Comparison of ENCODE assay signal across 8 cellular contexts in genomic region chr12:121581681-121582439, GRCh38. TPM values are rescaled to one million over a fixed set of nuclear protein-coding genes. Genes with fewer than 3 reads are reported as not detected.
A peak's percentile ranks its signal among the peaks of the same experiment; 100 is the strongest.
DNase-seq lines count a peak whose midpoint lies in the region; ATAC-seq and TF ChIP-seq lines count a peak whose summit lies in the region.

No MANE protein-coding gene starts in this region.

- H3K27me3 Mint-ChIP-seq in endothelial cell (ENCODE audit: unreplicated experiment) (peaks cover 14% of the 10 kb centered on the region), naive B cell (no peaks in the 10 kb centered on the region)

- peaks cover 4% of the 10 kb centered on the region for H3K36me3 Mint-ChIP-seq in endothelial cell (ENCODE audit: low read depth, unreplicated experiment)
- no peaks in the 10 kb centered on the region for H3K36me3 Mint-ChIP-seq in naive B cell

- DNase-seq in DMS 273 (lab: John Stamatoyannopoulos, UW; ENCODE audit: unreplicated experiment) (peak; percentile 17), DMS 273 treated with DMSO at 0.1 percent for 48 hours (lab: John Stamatoyannopoulos, UW) (no peak), RWPE1 (ENCODE audit: low spot score) (no peak), endothelial cell (ENCODE audit: low spot score) (no peak), naive B cell (peak; percentile 23), NCI-H2107 treated with DMSO at 0.1 percent for 48 hours (lab: John Stamatoyannopoulos, UW; ENCODE audit: unreplicated experiment) (no peak), NCI-H1930 (lab: John Stamatoyannopoulos, UW) (no peak)
- DNase-seq in stimulated activated CD8-positive, alpha-beta memory T cell treated with anti-CD3 and anti-CD28 coated beads, Interleukin-4, amount 100 ng/mL, for 48 hours: no peak

- H3K27ac Mint-ChIP-seq in endothelial cell (ENCODE audit: unreplicated experiment): peak overlapping the region; percentile 89
- peak overlapping the region; percentile 92 to 97 (median 94) for H3K27ac Mint-ChIP-seq in naive B cell

- H3K4me3 Mint-ChIP-seq in endothelial cell (ENCODE audit: unreplicated experiment) (peak overlapping the region; percentile 95), naive B cell (peak overlapping the region; percentile 90 to 98 (median 98))

- CTCF ChIA-PET in RWPE1 (lab: Yijun Ruan, JAX): interaction anchor here (0.7 to 1.0 kb wide), 2 partner anchors 83 to 566 kb away, joined by 3 read pairs; no protein-coding TSS in a partner anchor

- POLR2A ChIA-PET in RWPE1 (lab: Yijun Ruan, JAX; ENCODE audit: low non-redundant PET): no interaction called here

- peak; percentile 27 to 38 for ATAC-seq in naive B cell (ENCODE audit: low read depth in 2 of 2)

- H3K4me1 Mint-ChIP-seq in endothelial cell (ENCODE audit: unreplicated experiment) (peaks cover 32% of the 10 kb centered on the region), naive B cell (peaks cover 31 to 52% (median 49%) of the 10 kb centered on the region in 3 donors)

- TF ChIP-seq CTCF in RWPE1 (conservative IDR thresholded peaks at IDR 0.05; ENCODE audit: low read depth) (no peak), endothelial cell (IDR thresholded peaks at IDR 0.05; ENCODE audit: unreplicated experiment) (no peak)

- H3K9me3 Mint-ChIP-seq in endothelial cell (ENCODE audit: unreplicated experiment): no peaks in the 10 kb centered on the region
- H3K9me3 Mint-ChIP-seq in naive B cell: no peaks in the 10 kb centered on the region

- H3K27ac ChIP-seq in RWPE1: peak overlapping the region; percentile 75

RNA-seq across cellular contexts. Expression of gene KDM2B, which starts 1.0 kb away (rescaled TPM):
- 36.7 TPM for total RNA-seq in endothelial cell (ENCODE audit: unreplicated experiment)
- polyA plus RNA-seq in naive B cell (ENCODE audit: low read depth in 6 of 6): 10 to 100 TPM; 25.5 to 46.5 (median 31.0) TPM

RNA-seq across cellular contexts. Expression of gene ORAI1, which starts 44.5 kb away (rescaled TPM):
- total RNA-seq in endothelial cell (ENCODE audit: unreplicated experiment): 35.3 TPM
- polyA plus RNA-seq in naive B cell (ENCODE audit: low read depth in 6 of 6): 100 to 1,000 TPM; 130 to 190 (median 161) TPM

Comparison
In these comparisons a context has a peak if more than half of its experiments do, and no peak if none do; other contexts are left out.
1. DNase-seq: peak in DMS 273 (single experiment) and naive B cell (single experiment); none in DMS 273 treated with DMSO at 0.1 percent for 48 hours (single experiment), RWPE1 (single experiment), endothelial cell (single experiment), NCI-H2107 treated with DMSO at 0.1 percent for 48 hours (single experiment), stimulated activated CD8-positive, alpha-beta memory T cell treated with anti-CD3 and anti-CD28 coated beads, Interleukin-4, amount 100 ng/mL, for 48 hours (single experiment) and NCI-H1930 (0 of 2).